ENCODE assay signal across 23 cellular contexts in the genomic region with DNA sequence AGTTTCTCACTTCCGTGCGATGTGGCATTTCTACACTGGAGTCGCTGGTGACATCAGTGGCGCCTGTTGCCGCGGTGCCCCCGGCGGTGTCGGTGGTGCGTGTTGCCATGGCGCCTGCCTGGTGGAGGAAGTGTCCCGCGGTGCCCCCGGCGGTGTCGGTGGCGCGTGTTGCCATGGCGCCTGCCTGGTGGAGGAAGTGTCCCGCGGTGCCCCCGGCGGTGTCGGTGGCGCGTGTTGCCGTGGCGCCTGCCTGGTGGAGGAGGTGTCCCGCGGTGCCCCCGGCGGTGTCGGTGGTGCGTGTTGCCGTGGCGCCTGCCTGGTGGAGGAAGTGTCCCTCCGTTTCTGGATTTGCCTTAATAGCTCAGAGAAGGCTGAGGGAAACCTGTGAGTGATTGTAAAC.
"Had no signal": no experiment of that assay in that cellular context is flagged by ENCODE, and none has a peak within 500 bp of the region (broad histone marks: within the 10 kb centered on the region; RNA-seq: fewer than 3 reads in every experiment).

No MANE protein-coding gene starts in this region.

- H3K4me1 Mint-ChIP-seq: activated CD4-positive, alpha-beta T cell treated with anti-CD3 and anti-CD28 coated beads, Interleukin-2, amount 10 ng/mL, durations not matched to agents 24 days and 14 days; activated T-helper 17 cell treated with anti-CD3 and anti-CD28 coated beads, Interleukin-2, amount 50 U/mL, for 72 hours had no signal

- ATAC-seq: activated T-helper 17 cell treated with anti-CD3 and anti-CD28 coated beads, Interleukin-2, amount 50 U/mL, for 72 hours; PC-3 had no signal

- H3K27me3 ChIP-seq: brain microvascular endothelial cell, cardiac muscle cell, SJSA1 had no signal

- H3K27ac ChIP-seq: brain microvascular endothelial cell, cardiac muscle cell, SJSA1 had no signal

- H3K4me3 Mint-ChIP-seq: activated B cell treated with CpG ODN at 0.5 μM for 24 hours; activated CD4-positive, alpha-beta T cell treated with anti-CD3 and anti-CD28 coated beads, Interleukin-2, amount 10 ng/mL, durations not matched to agents 24 days and 14 days; activated naive CD4-positive, alpha-beta T cell treated with anti-CD3 and anti-CD28 coated beads for 36 hours; activated naive CD8-positive, alpha-beta T cell; activated T-helper 17 cell treated with anti-CD3 and anti-CD28 coated beads, Interleukin-2, amount 50 U/mL, for 72 hours; T-helper 1 cell treated with Interleukin-12 subunit alpha and Interleukin-12 subunit beta and Interleukin-4 antibody, amounts not matched to agents 30 μg/mL and 1 μg/mL, for 36 hours had no signal

- DNase-seq: activated B cell treated with CpG ODN at 0.5 μM for 24 hours; activated CD4-positive, alpha-beta T cell treated with anti-CD3 and anti-CD28 coated beads for 1 hour; activated CD4-positive, alpha-beta T cell treated with anti-CD3 and anti-CD28 coated beads, Interleukin-2, amount 10 ng/mL, durations not matched to agents 24 days and 14 days; activated CD4-positive, alpha-beta T cell treated with anti-CD3 and anti-CD28 coated beads, Interleukin-2, amount 50 U/mL, for 48 hours; activated gamma-delta T cell; activated naive CD4-positive, alpha-beta T cell treated with anti-CD3 and anti-CD28 coated beads for 36 hours; activated T-cell treated with anti-CD3 and anti-CD28 coated beads for 4 hours; activated T-cell treated with anti-CD3 and anti-CD28 coated beads, Interleukin-2, amount 50 U/mL, for 48 hours; amygdala; brain microvascular endothelial cell; MM.1S; NCI-H1930; NCI-H345; NCI-H510A; NCI-H526 treated with DMSO at 0.1 percent for 48 hours; PC-3; SHP77; T-helper 9 cell had no signal

- H3K27me3 Mint-ChIP-seq: activated B cell treated with CpG ODN at 0.5 μM for 24 hours; activated CD4-positive, alpha-beta T cell treated with anti-CD3 and anti-CD28 coated beads, Interleukin-2, amount 10 ng/mL, durations not matched to agents 24 days and 14 days; activated naive CD8-positive, alpha-beta T cell; activated T-helper 17 cell treated with anti-CD3 and anti-CD28 coated beads, Interleukin-2, amount 50 U/mL, for 72 hours had no signal

- H3K27ac Mint-ChIP-seq: activated B cell treated with CpG ODN at 0.5 μM for 24 hours; activated CD4-positive, alpha-beta T cell treated with anti-CD3 and anti-CD28 coated beads, Interleukin-2, amount 10 ng/mL, durations not matched to agents 24 days and 14 days; activated naive CD4-positive, alpha-beta T cell treated with anti-CD3 and anti-CD28 coated beads for 36 hours; activated naive CD8-positive, alpha-beta T cell; activated T-helper 17 cell treated with anti-CD3 and anti-CD28 coated beads, Interleukin-2, amount 50 U/mL, for 72 hours; T-helper 1 cell treated with Interleukin-12 subunit alpha and Interleukin-12 subunit beta and Interleukin-4 antibody, amounts not matched to agents 30 μg/mL and 1 μg/mL, for 36 hours had no signal

- H3K4me3 ChIP-seq: cardiac muscle cell, SJSA1 had no signal

- H3K4me1 ChIP-seq: SJSA1 had no signal
